Comparison of ENCODE assay signal across 1 cellular context in genomic region chr11:68146704-68147474, GRCh38.
TF ChIP-seq lines count a peak whose summit lies in the region.

No MANE protein-coding gene starts in this region.

TF ChIP-seq in HepG2, 621 proteins besides CTCF, POLR2A, EP300 and RAD21 (continued from another document and continues in another):
- TF ChIP-seq, protein P1, sequence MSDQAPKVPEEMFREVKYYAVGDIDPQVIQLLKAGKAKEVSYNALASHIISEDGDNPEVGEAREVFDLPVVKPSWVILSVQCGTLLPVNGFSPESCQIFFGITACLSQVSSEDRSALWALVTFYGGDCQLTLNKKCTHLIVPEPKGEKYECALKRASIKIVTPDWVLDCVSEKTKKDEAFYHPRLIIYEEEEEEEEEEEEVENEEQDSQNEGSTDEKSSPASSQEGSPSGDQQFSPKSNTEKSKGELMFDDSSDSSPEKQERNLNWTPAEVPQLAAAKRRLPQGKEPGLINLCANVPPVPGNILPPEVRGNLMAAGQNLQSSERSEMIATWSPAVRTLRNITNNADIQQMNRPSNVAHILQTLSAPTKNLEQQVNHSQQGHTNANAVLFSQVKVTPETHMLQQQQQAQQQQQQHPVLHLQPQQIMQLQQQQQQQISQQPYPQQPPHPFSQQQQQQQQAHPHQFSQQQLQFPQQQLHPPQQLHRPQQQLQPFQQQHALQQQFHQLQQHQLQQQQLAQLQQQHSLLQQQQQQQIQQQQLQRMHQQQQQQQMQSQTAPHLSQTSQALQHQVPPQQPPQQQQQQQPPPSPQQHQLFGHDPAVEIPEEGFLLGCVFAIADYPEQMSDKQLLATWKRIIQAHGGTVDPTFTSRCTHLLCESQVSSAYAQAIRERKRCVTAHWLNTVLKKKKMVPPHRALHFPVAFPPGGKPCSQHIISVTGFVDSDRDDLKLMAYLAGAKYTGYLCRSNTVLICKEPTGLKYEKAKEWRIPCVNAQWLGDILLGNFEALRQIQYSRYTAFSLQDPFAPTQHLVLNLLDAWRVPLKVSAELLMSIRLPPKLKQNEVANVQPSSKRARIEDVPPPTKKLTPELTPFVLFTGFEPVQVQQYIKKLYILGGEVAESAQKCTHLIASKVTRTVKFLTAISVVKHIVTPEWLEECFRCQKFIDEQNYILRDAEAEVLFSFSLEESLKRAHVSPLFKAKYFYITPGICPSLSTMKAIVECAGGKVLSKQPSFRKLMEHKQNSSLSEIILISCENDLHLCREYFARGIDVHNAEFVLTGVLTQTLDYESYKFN (CRISPR knock-in tag; conservative IDR thresholded peaks at IDR 0.05) = peak; percentile 94
- no peak for TF ChIP-seq ZNF570 (CRISPR knock-in tag; IDR thresholded peaks at IDR 0.05; ENCODE audit: borderline replicate concordance)
- TF ChIP-seq, protein P2, sequence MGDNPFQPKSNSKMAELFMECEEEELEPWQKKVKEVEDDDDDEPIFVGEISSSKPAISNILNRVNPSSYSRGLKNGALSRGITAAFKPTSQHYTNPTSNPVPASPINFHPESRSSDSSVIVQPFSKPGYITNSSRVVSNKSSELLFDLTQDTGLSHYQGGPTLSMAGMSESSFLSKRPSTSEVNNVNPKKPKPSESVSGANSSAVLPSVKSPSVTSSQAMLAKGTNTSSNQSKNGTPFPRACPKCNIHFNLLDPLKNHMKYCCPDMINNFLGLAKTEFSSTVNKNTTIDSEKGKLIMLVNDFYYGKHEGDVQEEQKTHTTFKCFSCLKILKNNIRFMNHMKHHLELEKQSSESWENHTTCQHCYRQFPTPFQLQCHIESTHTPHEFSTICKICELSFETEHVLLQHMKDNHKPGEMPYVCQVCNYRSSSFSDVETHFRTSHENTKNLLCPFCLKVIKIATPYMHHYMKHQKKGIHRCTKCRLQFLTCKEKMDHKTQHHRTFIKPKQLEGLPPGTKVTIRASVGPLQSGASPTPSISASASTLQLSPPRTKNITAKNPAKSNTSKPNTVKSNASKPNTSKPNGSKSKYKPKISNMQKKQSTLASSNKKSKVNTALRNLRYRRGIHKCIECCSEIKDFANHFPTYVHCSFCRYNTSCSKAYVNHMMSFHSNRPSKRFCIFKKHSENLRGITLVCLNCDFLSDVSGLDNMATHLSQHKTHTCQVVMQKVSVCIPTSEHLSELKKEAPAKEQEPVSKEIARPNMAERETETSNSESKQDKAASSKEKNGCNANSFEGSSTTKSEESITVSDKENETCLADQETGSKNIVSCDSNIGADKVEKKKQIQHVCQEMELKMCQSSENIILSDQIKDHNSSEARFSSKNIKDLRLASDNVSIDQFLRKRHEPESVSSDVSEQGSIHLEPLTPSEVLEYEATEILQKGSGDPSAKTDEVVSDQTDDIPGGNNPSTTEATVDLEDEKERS (CRISPR knock-in tag; IDR thresholded peaks at IDR 0.05) = peak; percentile 86
- TF ChIP-seq KMT2A (CRISPR knock-in tag; IDR thresholded peaks at IDR 0.05) = peak; percentile 72
- TF ChIP-seq ZBTB3 (CRISPR knock-in tag; IDR thresholded peaks at IDR 0.05; ENCODE audit: borderline replicate concordance, low read depth) = peak; percentile 37; the same call in 1 of the 2 replicates
- TF ChIP-seq ZSCAN31 (CRISPR knock-in tag; IDR thresholded peaks at IDR 0.05; ENCODE audit: low read depth) = peak; percentile 88
- TF ChIP-seq ZNF598 (CRISPR knock-in tag; IDR thresholded peaks at IDR 0.05; ENCODE audit: borderline replicate concordance) = peak; percentile 41; the same call in 1 of the 2 replicates
- TF ChIP-seq ZNF629 (CRISPR knock-in tag; conservative IDR thresholded peaks at IDR 0.05) = 0 out of 2 replicates have a peak, but pooled peaks have one; percentile 43
- no peak; the same call in 1 of the 2 replicates for TF ChIP-seq RBAK (CRISPR knock-in tag; IDR thresholded peaks at IDR 0.05)
- no peak for TF ChIP-seq SP1 (IDR thresholded peaks at IDR 0.05)
- TF ChIP-seq SP1 (CRISPR knock-in tag; IDR thresholded peaks at IDR 0.05) = peak; percentile 70
- no peak for TF ChIP-seq HOXA9 (CRISPR knock-in tag; IDR thresholded peaks at IDR 0.05; ENCODE audit: borderline replicate concordance)
- TF ChIP-seq, protein P3, sequence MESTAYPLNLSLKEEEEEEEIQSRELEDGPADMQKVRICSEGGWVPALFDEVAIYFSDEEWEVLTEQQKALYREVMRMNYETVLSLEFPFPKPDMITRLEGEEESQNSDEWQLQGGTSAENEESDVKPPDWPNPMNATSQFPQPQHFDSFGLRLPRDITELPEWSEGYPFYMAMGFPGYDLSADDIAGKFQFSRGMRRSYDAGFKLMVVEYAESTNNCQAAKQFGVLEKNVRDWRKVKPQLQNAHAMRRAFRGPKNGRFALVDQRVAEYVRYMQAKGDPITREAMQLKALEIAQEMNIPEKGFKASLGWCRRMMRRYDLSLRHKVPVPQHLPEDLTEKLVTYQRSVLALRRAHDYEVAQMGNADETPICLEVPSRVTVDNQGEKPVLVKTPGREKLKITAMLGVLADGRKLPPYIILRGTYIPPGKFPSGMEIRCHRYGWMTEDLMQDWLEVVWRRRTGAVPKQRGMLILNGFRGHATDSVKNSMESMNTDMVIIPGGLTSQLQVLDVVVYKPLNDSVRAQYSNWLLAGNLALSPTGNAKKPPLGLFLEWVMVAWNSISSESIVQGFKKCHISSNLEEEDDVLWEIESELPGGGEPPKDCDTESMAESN (CRISPR knock-in tag; conservative IDR thresholded peaks at IDR 0.05) = peak; percentile 76
- TF ChIP-seq ZFP36L1 (CRISPR knock-in tag; IDR thresholded peaks at IDR 0.05) = peak; percentile 81; the same call in 1 of the 2 replicates
- TF ChIP-seq KLF13 (CRISPR knock-in tag; IDR thresholded peaks at IDR 0.05) = no peak
- TF ChIP-seq MIXL1 (CRISPR knock-in tag; IDR thresholded peaks at IDR 0.05) = peak; percentile 84
- no peak for TF ChIP-seq PHB2 (IDR thresholded peaks at IDR 0.05; ENCODE audit: partially characterized antibody)
- peak; percentile 75; the same call in 1 of the 2 replicates for TF ChIP-seq ZSCAN29 (CRISPR knock-in tag; conservative IDR thresholded peaks at IDR 0.05)
- no peak; the same call in 1 of the 2 replicates for TF ChIP-seq ZNF790 (CRISPR knock-in tag; IDR thresholded peaks at IDR 0.05; ENCODE audit: borderline replicate concordance)
- TF ChIP-seq SNAPC2 (CRISPR knock-in tag; IDR thresholded peaks at IDR 0.05) = 0 out of 2 replicates have a peak, but pooled peaks have one; percentile 50
- TF ChIP-seq, protein P4, sequence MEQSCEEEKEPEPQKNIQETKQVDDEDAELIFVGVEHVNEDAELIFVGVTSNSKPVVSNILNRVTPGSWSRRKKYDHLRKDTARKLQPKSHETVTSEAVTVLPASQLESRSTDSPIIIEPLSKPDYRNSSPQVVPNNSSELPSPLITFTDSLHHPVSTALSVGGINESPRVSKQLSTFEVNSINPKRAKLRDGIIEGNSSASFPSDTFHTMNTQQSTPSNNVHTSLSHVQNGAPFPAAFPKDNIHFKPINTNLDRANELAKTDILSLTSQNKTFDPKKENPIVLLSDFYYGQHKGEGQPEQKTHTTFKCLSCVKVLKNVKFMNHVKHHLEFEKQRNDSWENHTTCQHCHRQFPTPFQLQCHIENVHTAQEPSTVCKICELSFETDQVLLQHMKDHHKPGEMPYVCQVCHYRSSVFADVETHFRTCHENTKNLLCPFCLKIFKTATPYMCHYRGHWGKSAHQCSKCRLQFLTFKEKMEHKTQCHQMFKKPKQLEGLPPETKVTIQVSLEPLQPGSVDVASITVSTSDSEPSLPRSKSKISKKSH (CRISPR knock-in tag; IDR thresholded peaks at IDR 0.05; ENCODE audit: borderline replicate concordance) = peak; percentile 79
- 0 out of 2 replicates have a peak, but pooled peaks have one; percentile 42 for TF ChIP-seq GTF2F1 (IDR thresholded peaks at IDR 0.05; ENCODE audit: low read length)
- TF ChIP-seq EEA1 (CRISPR knock-in tag; IDR thresholded peaks at IDR 0.05; ENCODE audit: borderline replicate concordance) = peak; percentile 89; the same call in 1 of the 2 replicates
- no peak for TF ChIP-seq ZC3H13 (CRISPR knock-in tag; IDR thresholded peaks at IDR 0.05)
- TF ChIP-seq, protein P5, sequence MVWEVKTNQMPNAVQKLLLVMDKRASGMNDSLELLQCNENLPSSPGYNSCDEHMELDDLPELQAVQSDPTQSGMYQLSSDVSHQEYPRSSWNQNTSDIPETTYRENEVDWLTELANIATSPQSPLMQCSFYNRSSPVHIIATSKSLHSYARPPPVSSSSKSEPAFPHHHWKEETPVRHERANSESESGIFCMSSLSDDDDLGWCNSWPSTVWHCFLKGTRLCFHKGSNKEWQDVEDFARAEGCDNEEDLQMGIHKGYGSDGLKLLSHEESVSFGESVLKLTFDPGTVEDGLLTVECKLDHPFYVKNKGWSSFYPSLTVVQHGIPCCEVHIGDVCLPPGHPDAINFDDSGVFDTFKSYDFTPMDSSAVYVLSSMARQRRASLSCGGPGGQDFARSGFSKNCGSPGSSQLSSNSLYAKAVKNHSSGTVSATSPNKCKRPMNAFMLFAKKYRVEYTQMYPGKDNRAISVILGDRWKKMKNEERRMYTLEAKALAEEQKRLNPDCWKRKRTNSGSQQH (CRISPR knock-in tag; IDR thresholded peaks at IDR 0.05; ENCODE audit: low read depth) = peak; percentile 90; the same call in 1 of the 2 replicates
- 0 out of 2 replicates have a peak, but pooled peaks have one; percentile 11 for TF ChIP-seq ZNF674 (CRISPR knock-in tag; IDR thresholded peaks at IDR 0.05; ENCODE audit: low read depth)
- TF ChIP-seq HNRNPL (IDR thresholded peaks at IDR 0.05; ENCODE audit: low read depth, low read length) = peak; percentile 95
- TF ChIP-seq, protein P6, sequence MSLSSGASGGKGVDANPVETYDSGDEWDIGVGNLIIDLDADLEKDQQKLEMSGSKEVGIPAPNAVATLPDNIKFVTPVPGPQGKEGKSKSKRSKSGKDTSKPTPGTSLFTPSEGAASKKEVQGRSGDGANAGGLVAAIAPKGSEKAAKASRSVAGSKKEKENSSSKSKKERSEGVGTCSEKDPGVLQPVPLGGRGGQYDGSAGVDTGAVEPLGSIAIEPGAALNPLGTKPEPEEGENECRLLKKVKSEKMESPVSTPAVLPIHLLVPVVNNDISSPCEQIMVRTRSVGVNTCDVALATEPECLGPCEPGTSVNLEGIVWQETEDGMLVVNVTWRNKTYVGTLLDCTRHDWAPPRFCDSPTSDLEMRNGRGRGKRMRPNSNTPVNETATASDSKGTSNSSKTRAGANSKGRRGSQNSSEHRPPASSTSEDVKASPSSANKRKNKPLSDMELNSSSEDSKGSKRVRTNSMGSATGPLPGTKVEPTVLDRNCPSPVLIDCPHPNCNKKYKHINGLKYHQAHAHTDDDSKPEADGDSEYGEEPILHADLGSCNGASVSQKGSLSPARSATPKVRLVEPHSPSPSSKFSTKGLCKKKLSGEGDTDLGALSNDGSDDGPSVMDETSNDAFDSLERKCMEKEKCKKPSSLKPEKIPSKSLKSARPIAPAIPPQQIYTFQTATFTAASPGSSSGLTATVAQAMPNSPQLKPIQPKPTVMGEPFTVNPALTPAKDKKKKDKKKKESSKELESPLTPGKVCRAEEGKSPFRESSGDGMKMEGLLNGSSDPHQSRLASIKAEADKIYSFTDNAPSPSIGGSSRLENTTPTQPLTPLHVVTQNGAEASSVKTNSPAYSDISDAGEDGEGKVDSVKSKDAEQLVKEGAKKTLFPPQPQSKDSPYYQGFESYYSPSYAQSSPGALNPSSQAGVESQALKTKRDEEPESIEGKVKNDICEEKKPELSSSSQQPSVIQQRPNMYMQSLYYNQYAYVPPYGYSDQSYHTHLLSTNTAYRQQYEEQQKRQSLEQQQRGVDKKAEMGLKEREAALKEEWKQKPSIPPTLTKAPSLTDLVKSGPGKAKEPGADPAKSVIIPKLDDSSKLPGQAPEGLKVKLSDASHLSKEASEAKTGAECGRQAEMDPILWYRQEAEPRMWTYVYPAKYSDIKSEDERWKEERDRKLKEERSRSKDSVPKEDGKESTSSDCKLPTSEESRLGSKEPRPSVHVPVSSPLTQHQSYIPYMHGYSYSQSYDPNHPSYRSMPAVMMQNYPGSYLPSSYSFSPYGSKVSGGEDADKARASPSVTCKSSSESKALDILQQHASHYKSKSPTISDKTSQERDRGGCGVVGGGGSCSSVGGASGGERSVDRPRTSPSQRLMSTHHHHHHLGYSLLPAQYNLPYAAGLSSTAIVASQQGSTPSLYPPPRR (CRISPR knock-in tag; IDR thresholded peaks at IDR 0.05; ENCODE audit: borderline replicate concordance) = peak; percentile 93; the same call in 1 of the 2 replicates
- TF ChIP-seq ZNF670 (CRISPR knock-in tag; IDR thresholded peaks at IDR 0.05; ENCODE audit: borderline replicate concordance) = peak; percentile 75; the same call in 1 of the 2 replicates
- TF ChIP-seq, protein P7, sequence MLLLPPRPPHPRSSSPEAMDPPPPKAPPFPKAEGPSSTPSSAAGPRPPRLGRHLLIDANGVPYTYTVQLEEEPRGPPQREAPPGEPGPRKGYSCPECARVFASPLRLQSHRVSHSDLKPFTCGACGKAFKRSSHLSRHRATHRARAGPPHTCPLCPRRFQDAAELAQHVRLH (CRISPR knock-in tag; IDR thresholded peaks at IDR 0.05; ENCODE audit: borderline replicate concordance, low read depth) = peak; percentile 95; the same call in 1 of the 2 replicates
- peak; percentile 89 for TF ChIP-seq ZNF646 (CRISPR knock-in tag; IDR thresholded peaks at IDR 0.05)
- TF ChIP-seq HCFC1 (IDR thresholded peaks at IDR 0.05; ENCODE audit: low read depth, low read length) = no peak
- TF ChIP-seq PLRG1 (conservative IDR thresholded peaks at IDR 0.05) = no peak
